8 cellular contexts compared by ENCODE assay signal in the genomic region with DNA sequence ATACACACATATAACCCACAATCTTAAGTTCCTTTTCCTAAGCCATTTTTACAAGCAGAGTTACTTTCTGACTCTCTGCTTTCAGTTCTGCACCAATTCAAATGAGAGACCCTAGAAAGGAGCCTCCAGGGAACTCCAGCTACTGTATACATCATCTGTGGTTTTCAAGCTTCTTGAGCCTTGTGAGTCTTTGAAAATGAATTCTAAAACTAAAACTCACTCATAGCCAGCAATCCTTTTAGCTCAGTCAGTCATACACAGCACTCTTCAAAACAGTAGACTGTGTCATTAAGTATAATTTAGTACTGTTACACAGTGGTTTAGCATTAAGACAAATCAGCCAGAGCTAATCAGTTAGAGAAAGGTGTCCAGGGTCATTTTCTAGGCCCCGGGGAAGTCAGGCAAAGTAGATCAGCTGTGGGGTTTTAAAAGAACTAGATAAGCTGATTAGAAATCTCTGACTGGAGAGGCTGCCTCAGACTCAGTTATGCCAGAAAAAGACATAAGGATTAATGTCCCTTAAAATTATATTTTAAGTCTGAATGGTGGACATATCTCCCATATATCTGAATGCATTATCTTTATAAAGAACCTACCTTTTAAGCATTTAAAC.
DNase-seq lines count a peak whose midpoint lies in the region; ATAC-seq and TF ChIP-seq lines count a peak whose summit lies in the region.

No MANE protein-coding gene starts in this region.

- H3K4me3 ChIP-seq in lower lobe of right lung, result no peak overlapping the region

- H3K9me3 ChIP-seq in lower lobe of right lung, result no peaks in the 10 kb centered on the region

- no peak for TF ChIP-seq CTCF in lower lobe of right lung (IDR thresholded peaks at IDR 0.05)

- peak; percentile 69 for ATAC-seq in GM18861 (IDR thresholded peaks at IDR 0.05; ENCODE audit: unreplicated experiment)
- ATAC-seq in HG02938 (IDR thresholded peaks at IDR 0.05; ENCODE audit: unreplicated experiment), result peak; percentile 68
- no peak for ATAC-seq in lower lobe of right lung
- ATAC-seq in HG03439 (IDR thresholded peaks at IDR 0.05; ENCODE audit: unreplicated experiment), result no peak
- ATAC-seq in GM21423 (IDR thresholded peaks at IDR 0.05; ENCODE audit: unreplicated experiment), result no peak

- no peaks in the 10 kb centered on the region for H3K36me3 ChIP-seq in lower lobe of right lung

- no peak overlapping the region for H3K27ac ChIP-seq in lower lobe of right lung

- intact Hi-C loops in lower lobe of right lung (cut with DNase I), result no loop called here

- DNase-seq in RPMI7951 (ENCODE audit: low read depth) (peak; percentile 79), myocyte (ENCODE audit: low read depth) (peak; percentile 50), lower lobe of right lung (no peak), dermis blood vessel endothelial cell (no peak)

- no peaks in the 10 kb centered on the region for H3K27me3 ChIP-seq in lower lobe of right lung (ENCODE audit: low read depth)

- no peaks in the 10 kb centered on the region for H3K4me1 ChIP-seq in lower lobe of right lung

Comparison
In these comparisons a context has a peak if more than half of its experiments do, and no peak if none do; other contexts are left out.
1. ATAC-seq: peak in GM18861 (single experiment) and HG02938 (single experiment); none in lower lobe of right lung (0 of 2), HG03439 (single experiment) and GM21423 (single experiment).
2. DNase-seq: peak in RPMI7951 (single experiment) and myocyte (single experiment); none in lower lobe of right lung (single experiment) and dermis blood vessel endothelial cell (single experiment).